In genomic region chr10:96075977-96076376, GRCh38 we compare ENCODE assay signal across 22 cellular contexts.
"Had no signal": no experiment of that assay in that cellular context is flagged by ENCODE, and none has a peak within 500 bp of the region (broad histone marks: within the 10 kb centered on the region; RNA-seq: fewer than 3 reads in every experiment).

No MANE protein-coding gene starts in this region.

- DNase-seq: effector CD8-positive, alpha-beta T cell; endodermal cell; foreskin fibroblast; gastrocnemius medialis; head of caudate nucleus; natural killer cell; occipital lobe; ovary; posterior cingulate gyrus; psoas muscle; right cardiac atrium; stimulated activated CD4-positive, alpha-beta T cell treated with anti-CD3 and anti-CD28 coated beads, Interleukin-15, amount 100 ng/mL, for 24 hours; stimulated activated CD4-positive, alpha-beta T cell treated with anti-CD3 and anti-CD28 coated beads, Interleukin-2, amount 100 ng/mL, for 48 hours; stimulated activated naive CD4-positive, alpha-beta T cell; stimulated activated naive CD8-positive, alpha-beta T cell treated with anti-CD3 and anti-CD28 coated beads, Interleukin-15, amount 100 ng/mL, for 72 hours; transverse colon; upper lobe of right lung; uterus had no signal

- H3K27ac ChIP-seq: epithelial cell of prostate, gastrocnemius medialis, ovary, psoas muscle, skin epidermis, suprapubic skin, transverse colon, upper lobe of right lung, uterus had no signal

- H3K4me3 ChIP-seq: gastrocnemius medialis, lung, ovary, psoas muscle, skin epidermis, suprapubic skin, transverse colon, upper lobe of right lung, uterus had no signal

- H3K9me3 ChIP-seq: gastrocnemius medialis, ovary, psoas muscle, suprapubic skin, transverse colon, upper lobe of right lung, uterus had no signal

- H3K4me1 ChIP-seq: gastrocnemius medialis, psoas muscle, suprapubic skin, transverse colon, upper lobe of right lung, uterus had no signal

- H3K36me3 ChIP-seq: gastrocnemius medialis, ovary, suprapubic skin, transverse colon, upper lobe of right lung, uterus had no signal
